ENCODE assay signal across 28 cellular contexts in the genomic region with DNA sequence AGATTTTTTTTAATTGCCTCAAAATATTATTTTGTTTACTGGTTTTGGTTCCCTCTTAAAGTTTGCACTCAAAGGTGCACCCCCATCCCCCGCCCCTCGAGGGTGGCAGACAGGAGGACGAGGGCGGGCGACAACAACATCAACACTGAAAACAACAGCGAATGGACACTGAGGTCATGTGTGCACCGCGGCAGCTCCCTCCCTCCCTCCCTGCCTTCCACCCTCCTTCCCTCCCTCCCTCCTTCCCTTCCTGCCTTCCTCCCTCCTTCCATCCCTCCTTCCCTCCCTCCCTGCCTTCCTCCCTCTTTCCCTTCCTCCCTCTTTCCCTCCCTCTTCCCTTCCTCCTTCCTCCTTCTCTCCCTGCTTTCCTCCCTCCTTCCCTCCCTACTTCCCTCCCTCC. TPM values are rescaled to one million over a fixed set of nuclear protein-coding genes. Genes with fewer than 3 reads are reported as not detected.
"Had no signal": no experiment of that assay in that cellular context is flagged by ENCODE, and none has a peak within 500 bp of the region (broad histone marks: within the 10 kb centered on the region; RNA-seq: fewer than 3 reads in every experiment).

No MANE protein-coding gene starts in this region.

- H3K27me3 ChIP-seq: brain microvascular endothelial cell, heart left ventricle, left lung, sigmoid colon, thyroid gland, upper lobe of right lung had no signal

- H3K36me3 Mint-ChIP-seq: activated naive CD8-positive, alpha-beta T cell treated with anti-CD3 and anti-CD28 coated beads, Interleukin-2, amount 10 ng/mL, durations not matched to agents 7 days and 5 days; natural killer cell treated with Interleukin-12 subunit alpha and Interleukin-12 subunit beta and Interleukin-15 and Interleukin-18, amount 100 ng/mL, for 72 hours; stimulated activated effector memory CD8-positive, alpha-beta T cell treated with anti-CD3 and anti-CD28 coated beads, Interleukin-12 subunit alpha, Interleukin-12 subunit beta, amount 100 ng/mL, for 72 hours; T-cell had no signal

- ATAC-seq: heart left ventricle; left lung; natural killer cell treated with Interleukin-12 subunit alpha and Interleukin-12 subunit beta and Interleukin-15 and Interleukin-18, amount 100 ng/mL, for 72 hours; stimulated activated effector memory CD8-positive, alpha-beta T cell treated with anti-CD3 and anti-CD28 coated beads, Interleukin-12 subunit alpha, Interleukin-12 subunit beta, amount 100 ng/mL, for 72 hours; T-cell; upper lobe of right lung had no signal

- H3K27ac ChIP-seq: brain microvascular endothelial cell, left lung, upper lobe of right lung had no signal

- H3K9me3 Mint-ChIP-seq: activated B cell treated with CpG ODN at 0.5 μM for 24 hours; activated naive CD4-positive, alpha-beta T cell treated with anti-CD3 and anti-CD28 coated beads for 36 hours; activated naive CD8-positive, alpha-beta T cell treated with anti-CD3 and anti-CD28 coated beads, Interleukin-2, amount 10 ng/mL, durations not matched to agents 7 days and 5 days; activated T-helper 1 cell treated with anti-CD3 and anti-CD28 coated beads, Interleukin-12 subunit alpha, Interleukin-12 subunit beta, Interleukin-2, Interleukin-4 antibody, amounts not matched to agents 30 ng/mL and 10 ng/mL and 1 ng/mL, durations not matched to agents 14 hours and 24 hours and 36 hours; natural killer cell treated with Interleukin-12 subunit alpha and Interleukin-12 subunit beta and Interleukin-15 and Interleukin-18, amount 100 ng/mL, for 72 hours; stimulated activated effector memory CD8-positive, alpha-beta T cell treated with anti-CD3 and anti-CD28 coated beads, Interleukin-12 subunit alpha, Interleukin-12 subunit beta, amount 100 ng/mL, for 72 hours; stimulated activated naive CD8-positive, alpha-beta T cell treated with anti-CD3 and anti-CD28 coated beads, Interleukin-15, Interleukin-2, amounts not matched to agents 100 ng/mL and 50 ng/mL, for 24 hours; T-cell; T-helper 2 cell treated with Interferon-gamma antibody and Interleukin-4, amounts not matched to agents 5 μg/mL and 100 μg/mL, for 36 hours had no signal

- DNase-seq: activated B cell treated with CpG ODN at 0.5 μM for 24 hours; activated CD4-positive, alpha-beta T cell treated with anti-CD3 and anti-CD28 coated beads, Interleukin-2, amount 50 U/mL, for 1 hour; activated effector memory CD4-positive, alpha-beta T cell treated with anti-CD3 and anti-CD28 coated beads, Interleukin-2, amount 50 U/mL, for 16 hours; activated naive CD4-positive, alpha-beta T cell treated with anti-CD3 and anti-CD28 coated beads for 36 hours; activated naive CD8-positive, alpha-beta T cell treated with anti-CD3 and anti-CD28 coated beads, Interleukin-2, amount 10 ng/mL, durations not matched to agents 7 days and 5 days; brain microvascular endothelial cell; cortex of kidney; heart left ventricle; kidney glomerular epithelial cell; left lung; sigmoid colon; small intestine; stimulated activated CD4-positive, alpha-beta T cell treated with anti-CD3 and anti-CD28 coated beads, Interleukin-4, amount 100 ng/mL, for 24 hours; T-cell; upper lobe of right lung had no signal

- H3K27ac Mint-ChIP-seq: activated B cell treated with CpG ODN at 0.5 μM for 24 hours; activated naive CD4-positive, alpha-beta T cell treated with anti-CD3 and anti-CD28 coated beads for 36 hours; activated naive CD8-positive, alpha-beta T cell treated with anti-CD3 and anti-CD28 coated beads, Interleukin-2, amount 10 ng/mL, durations not matched to agents 7 days and 5 days; natural killer cell treated with Interleukin-12 subunit alpha and Interleukin-12 subunit beta and Interleukin-15 and Interleukin-18, amount 100 ng/mL, for 72 hours; progenitor cell of endocrine pancreas; stimulated activated effector memory CD8-positive, alpha-beta T cell treated with anti-CD3 and anti-CD28 coated beads, Interleukin-12 subunit alpha, Interleukin-12 subunit beta, amount 100 ng/mL, for 72 hours; T-cell; T-helper 2 cell treated with Interferon-gamma antibody and Interleukin-4, amounts not matched to agents 5 μg/mL and 100 μg/mL, for 36 hours had no signal

RNA-seq across cellular contexts. Expression of a gene that starts 1.5 kb away (rescaled TPM):
- total RNA-seq: cerebellum had no signal

RNA-seq across cellular contexts. Expression of a gene that starts 16.5 kb away (rescaled TPM):
- total RNA-seq: activated B cell treated with CpG ODN at 0.5 μM for 24 hours; activated naive CD4-positive, alpha-beta T cell treated with anti-CD3 and anti-CD28 coated beads for 36 hours; activated naive CD8-positive, alpha-beta T cell treated with anti-CD3 and anti-CD28 coated beads, Interleukin-2, amount 10 ng/mL, durations not matched to agents 7 days and 5 days; activated T-helper 1 cell treated with anti-CD3 and anti-CD28 coated beads, Interleukin-12 subunit alpha, Interleukin-12 subunit beta, Interleukin-2, Interleukin-4 antibody, amounts not matched to agents 30 ng/mL and 10 ng/mL and 1 ng/mL, durations not matched to agents 14 hours and 24 hours and 36 hours; fibroblast of villous mesenchyme; mononuclear cell; myocyte; natural killer cell treated with Interleukin-12 subunit alpha and Interleukin-12 subunit beta and Interleukin-15 and Interleukin-18, amount 100 ng/mL, for 72 hours; renal cortical epithelial cell; subcutaneous adipose tissue; T-cell; upper lobe of right lung had no signal
